Comparison of ENCODE assay signal across 28 cellular contexts in the genomic region with DNA sequence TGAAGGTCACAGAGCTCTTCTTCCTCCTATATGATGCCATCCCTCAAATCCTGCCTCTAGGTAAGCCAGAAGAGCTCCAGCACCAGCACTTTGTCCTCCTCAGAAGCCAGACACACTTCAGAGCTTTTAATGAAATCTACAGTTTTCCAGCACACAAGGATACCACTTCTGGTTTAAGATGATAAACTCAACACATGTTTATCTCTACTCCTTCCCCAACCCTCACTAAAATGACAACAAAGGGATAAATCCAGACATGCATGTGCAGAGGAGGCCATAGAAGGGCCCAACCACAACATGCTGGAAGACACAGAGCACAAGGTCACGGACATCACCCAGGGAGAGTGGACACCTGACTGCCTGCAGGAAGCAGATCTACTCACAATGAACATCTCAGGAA.
"Had no signal": no experiment of that assay in that cellular context is flagged by ENCODE, and none has a peak within 500 bp of the region (broad histone marks: within the 10 kb centered on the region; RNA-seq: fewer than 3 reads in every experiment).

No MANE protein-coding gene starts in this region.

- H3K9me3 ChIP-seq: adrenal gland, MG63 had no signal

- H3K4me1 ChIP-seq: adrenal gland had no signal

- H3K36me3 ChIP-seq: adrenal gland, MG63 had no signal

- ATAC-seq: activated CD8-positive, alpha-beta T cell treated with anti-CD3 and anti-CD28 coated beads, Interleukin-2, amount 10 ng/mL, durations not matched to agents 7 days and 5 days; PC-3; T-cell; WTC11 had no signal

- DNase-seq: activated CD4-positive, alpha-beta T cell treated with anti-CD3 and anti-CD28 coated beads for 48 hours; activated CD4-positive, alpha-beta T cell treated with anti-CD3 and anti-CD28 coated beads, Interleukin-2, amount 50 U/mL, for 4 hours; activated CD4-positive, CD25-positive, alpha-beta regulatory T cell treated with anti-CD3 and anti-CD28 coated beads, Interleukin-2, amount 50 U/mL, for 72 hours; activated CD8-positive, alpha-beta memory T cell treated with anti-CD3 and anti-CD28 coated beads, Interleukin-2, amount 50 U/mL, for 48 hours; activated CD8-positive, alpha-beta T cell treated with anti-CD3 and anti-CD28 coated beads, Interleukin-2, amount 10 ng/mL, durations not matched to agents 7 days and 5 days; activated naive CD4-positive, alpha-beta T cell treated with anti-CD3 and anti-CD28 coated beads, Interleukin-2, amount 50 U/mL, for 16 hours; activated naive CD8-positive, alpha-beta T cell treated with anti-CD3 and anti-CD28 coated beads, Interleukin-2, amount 10 ng/mL, durations not matched to agents 7 days and 5 days; activated T-cell treated with anti-CD3 and anti-CD28 coated beads, Interleukin-2, amount 50 U/mL, for 1 hour; adrenal gland; anterior cingulate cortex; central memory CD4-positive, alpha-beta T cell; MG63; NCI-H1105; NCI-H1436; NCI-H1694 treated with DMSO at 0.1 percent for 48 hours; NCI-H2029 treated with DMSO at 0.1 percent for 48 hours; NCI-H345; NCI-H510A; NCI-H526 treated with DMSO at 0.1 percent for 48 hours; NCI-H82; NK-92 treated with Interleukin-12 subunit alpha and Interleukin-12 subunit beta, amount 100 ng/mL, for 24 hours; PC-3; T-cell; T-helper 2 cell; T1000 had no signal

- H3K27ac ChIP-seq: adrenal gland, KMS-11, SK-N-MC had no signal

- H3K4me2 ChIP-seq: KMS-11 had no signal

- H3K4me3 ChIP-seq: adrenal gland, MG63, SK-N-MC had no signal

- H3K27me3 ChIP-seq: MG63 had no signal

- H3K9ac ChIP-seq: KMS-11 had no signal
